8 cellular contexts compared by ENCODE assay signal in genomic region chr1:220748091-220748934, GRCh38. TPM values are rescaled to one million over a fixed set of nuclear protein-coding genes. Genes with fewer than 3 reads are reported as not detected.
DNase-seq lines count a peak whose midpoint lies in the region; ATAC-seq and TF ChIP-seq lines count a peak whose summit lies in the region.

TSS of gene MTARC2 (plus strand) at chr1:220748322. CDS start at chr1:220748532, 210 bp downstream.

- POLR2A ChIA-PET in RWPE1 (lab: Yijun Ruan, JAX; ENCODE audit: low non-redundant PET): interaction anchor here (0.7 kb wide), 1 partner anchor 461 kb away, joined by 3 read pairs; no protein-coding TSS in a partner anchor

- H3K9me3 ChIP-seq in ectodermal cell (ENCODE audit: control insufficient read depth, low read length): no peaks in the 10 kb centered on the region
- H3K9me3 ChIP-seq in liver (ENCODE audit: control insufficient read depth in 4 of 4, low read length in 3 of 4): no peaks in the 10 kb centered on the region

- TF ChIP-seq RAD21 in liver (IDR thresholded peaks at IDR 0.05): peak; percentile 40 to 70

- H3K4me3 Mint-ChIP-seq in stimulated activated naive CD8-positive, alpha-beta T cell treated with anti-CD3 and anti-CD28 coated beads, Interleukin-15, Interleukin-2, amounts not matched to agents 100 ng/mL and 50 ng/mL, for 24 hours: peak within 1 kb of the TSS; percentile 64

- H3K27ac ChIP-seq in HL-60 (replicated peaks) (peak within 1 kb of the TSS; percentile 72), RWPE1 (peak within 1 kb of the TSS; percentile 34), ectodermal cell (ENCODE audit: insufficient read depth, low read depth, low read length, poor library complexity, severe bottlenecking) (no peak within 1 kb of the TSS), liver (ENCODE audit: low read depth in 1 of 2, low read length in 2 of 2) (peak within 1 kb of the TSS; percentile 90 to 91)

- peak; percentile 94 for ATAC-seq in GM21360 (IDR thresholded peaks at IDR 0.05; ENCODE audit: unreplicated experiment)

- H3K36me3 ChIP-seq in ectodermal cell (ENCODE audit: control insufficient read depth, insufficient read depth, low read length) (no peaks in the 10 kb centered on the region), liver (ENCODE audit: control insufficient read depth in 4 of 4, insufficient read depth in 3 of 4, low read depth in 1 of 4, low read length in 3 of 4) (no peaks in the 10 kb centered on the region)

- H3K9me3 Mint-ChIP-seq in stimulated activated naive CD8-positive, alpha-beta T cell treated with anti-CD3 and anti-CD28 coated beads, Interleukin-15, Interleukin-2, amounts not matched to agents 100 ng/mL and 50 ng/mL, for 24 hours: no peaks in the 10 kb centered on the region

- 1% methylated on average over 76 of the region's 76 CpGs for WGBS in ectodermal cell, 2 experiments
- WGBS in liver: 1% methylated on average over 76 of the region's 76 CpGs

- H3K4me1 Mint-ChIP-seq in stimulated activated naive CD8-positive, alpha-beta T cell treated with anti-CD3 and anti-CD28 coated beads, Interleukin-15, Interleukin-2, amounts not matched to agents 100 ng/mL and 50 ng/mL, for 24 hours (ENCODE audit: low read depth): peaks cover 10% of the 10 kb centered on the region

- TF ChIP-seq CTCF in HL-60 (IDR thresholded peaks at IDR 0.05; ENCODE audit: insufficient read depth, low read length) (no peak), RWPE1 (conservative IDR thresholded peaks at IDR 0.05; ENCODE audit: low read depth) (no peak), liver (IDR thresholded peaks at IDR 0.05; ENCODE audit: low read depth, low read length, missing input control) (no peak)

- H3K4me3 ChIP-seq in HL-60 (replicated peaks; ENCODE audit: insufficient read depth, low read length) (peak within 1 kb of the TSS; percentile 29), ectodermal cell (ENCODE audit: insufficient read depth, low read depth, low read length) (peak within 1 kb of the TSS; percentile 48), liver (ENCODE audit: low read depth in 1 of 3, low read length in 3 of 3) (peak within 1 kb of the TSS; percentile 63 to 85 (median 82))

- CTCF ChIA-PET in RWPE1 (lab: Yijun Ruan, JAX): interaction anchor here (0.6 to 4.8 kb wide), 4 partner anchors 15 to 467 kb away, joined by 3 to 26 read pairs (median 8); no protein-coding TSS in a partner anchor

- H3K27me3 ChIP-seq in HL-60 (ENCODE audit: insufficient read depth, poor library complexity, severe bottlenecking) (no peaks in the 10 kb centered on the region), ectodermal cell (ENCODE audit: control insufficient read depth, insufficient read depth, low read length, poor library complexity, severe bottlenecking) (peaks cover 47% of the 10 kb centered on the region), liver (ENCODE audit: control insufficient read depth in 4 of 4, insufficient read depth in 4 of 4, low read length in 3 of 4) (no peaks in the 10 kb centered on the region)

- H3K9ac ChIP-seq in liver (ENCODE audit: low read depth in 1 of 2, low read length in 2 of 2): peak within 1 kb of the TSS; percentile 76 to 89

- peak; percentile 68 for DNase-seq in ELF-1 (ENCODE audit: low read depth, low spot score)
- peak in 1 of 2 experiments; percentile 88 for DNase-seq in HL-60 (ENCODE audit: low read depth in 1 of 2, low spot score in 1 of 2)
- DNase-seq in RWPE1 (ENCODE audit: low spot score): peak; percentile 54
- no peak for DNase-seq in activated effector memory CD4-positive, alpha-beta T cell treated with anti-CD3 and anti-CD28 coated beads, Interleukin-2, amount 50 U/mL, for 16 hours

- H3K4me1 ChIP-seq in ectodermal cell (ENCODE audit: control insufficient read depth, insufficient read depth, low read length): no peaks in the 10 kb centered on the region
- H3K4me1 ChIP-seq in liver (ENCODE audit: control insufficient read depth in 4 of 4, insufficient read depth in 4 of 4, low read length in 3 of 4): peaks cover 6 to 46% (median 35%) of the 10 kb centered on the region in 4 donors

- no peaks in the 10 kb centered on the region for H3K36me3 Mint-ChIP-seq in stimulated activated naive CD8-positive, alpha-beta T cell treated with anti-CD3 and anti-CD28 coated beads, Interleukin-15, Interleukin-2, amounts not matched to agents 100 ng/mL and 50 ng/mL, for 24 hours (ENCODE audit: low read depth)

- peaks cover 58% of the 10 kb centered on the region for H3K27me3 Mint-ChIP-seq in stimulated activated naive CD8-positive, alpha-beta T cell treated with anti-CD3 and anti-CD28 coated beads, Interleukin-15, Interleukin-2, amounts not matched to agents 100 ng/mL and 50 ng/mL, for 24 hours

- no peak within 1 kb of the TSS for H3K27ac Mint-ChIP-seq in stimulated activated naive CD8-positive, alpha-beta T cell treated with anti-CD3 and anti-CD28 coated beads, Interleukin-15, Interleukin-2, amounts not matched to agents 100 ng/mL and 50 ng/mL, for 24 hours

TF ChIP-seq in liver, 16 proteins besides CTCF, POLR2A, EP300 and RAD21:
- peak; percentile 88 to 91 for TF ChIP-seq RXRA (IDR thresholded peaks at IDR 0.05)
- peak; percentile 93 for TF ChIP-seq SP1 (IDR thresholded peaks at IDR 0.05)
- peak; percentile 67 for TF ChIP-seq FOXA2 (IDR thresholded peaks at IDR 0.05)
- TF ChIP-seq, protein P1, sequence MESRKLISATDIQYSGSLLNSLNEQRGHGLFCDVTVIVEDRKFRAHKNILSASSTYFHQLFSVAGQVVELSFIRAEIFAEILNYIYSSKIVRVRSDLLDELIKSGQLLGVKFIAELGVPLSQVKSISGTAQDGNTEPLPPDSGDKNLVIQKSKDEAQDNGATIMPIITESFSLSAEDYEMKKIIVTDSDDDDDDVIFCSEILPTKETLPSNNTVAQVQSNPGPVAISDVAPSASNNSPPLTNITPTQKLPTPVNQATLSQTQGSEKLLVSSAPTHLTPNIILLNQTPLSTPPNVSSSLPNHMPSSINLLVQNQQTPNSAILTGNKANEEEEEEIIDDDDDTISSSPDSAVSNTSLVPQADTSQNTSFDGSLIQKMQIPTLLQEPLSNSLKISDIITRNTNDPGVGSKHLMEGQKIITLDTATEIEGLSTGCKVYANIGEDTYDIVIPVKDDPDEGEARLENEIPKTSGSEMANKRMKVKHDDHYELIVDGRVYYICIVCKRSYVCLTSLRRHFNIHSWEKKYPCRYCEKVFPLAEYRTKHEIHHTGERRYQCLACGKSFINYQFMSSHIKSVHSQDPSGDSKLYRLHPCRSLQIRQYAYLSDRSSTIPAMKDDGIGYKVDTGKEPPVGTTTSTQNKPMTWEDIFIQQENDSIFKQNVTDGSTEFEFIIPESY (IDR thresholded peaks at IDR 0.05): peak; percentile 74
- TF ChIP-seq EGR1 (IDR thresholded peaks at IDR 0.05; ENCODE audit: low read depth in 2 of 2): peak; percentile 60 to 70
- TF ChIP-seq, protein P2, sequence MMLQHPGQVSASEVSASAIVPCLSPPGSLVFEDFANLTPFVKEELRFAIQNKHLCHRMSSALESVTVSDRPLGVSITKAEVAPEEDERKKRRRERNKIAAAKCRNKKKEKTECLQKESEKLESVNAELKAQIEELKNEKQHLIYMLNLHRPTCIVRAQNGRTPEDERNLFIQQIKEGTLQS (IDR thresholded peaks at IDR 0.05): peak; percentile 17
- peak; percentile 37 to 61 for TF ChIP-seq JUND (IDR thresholded peaks at IDR 0.05)
- TF ChIP-seq YY1 (IDR thresholded peaks at IDR 0.05): peak; percentile 95
- peak; percentile 79 for TF ChIP-seq NR2F2 (IDR thresholded peaks at IDR 0.05)
- TF ChIP-seq REST (IDR thresholded peaks at IDR 0.05): peak; percentile 91
- TF ChIP-seq HNF4G (IDR thresholded peaks at IDR 0.05): peak; percentile 43
- TF ChIP-seq HNF4A (conservative IDR thresholded peaks at IDR 0.05): peak; percentile 86 to 89
- TF ChIP-seq MAX (IDR thresholded peaks at IDR 0.05): peak; percentile 93
- peak; percentile 61 for TF ChIP-seq FOXA1 (IDR thresholded peaks at IDR 0.05)
- TF ChIP-seq GABPA (IDR thresholded peaks at IDR 0.05 in 1 of 2, conservative IDR thresholded peaks at IDR 0.05 in 1 of 2): peak in 1 of 2 donors; percentile 25
- peak; percentile 90 for TF ChIP-seq TAF1 (conservative IDR thresholded peaks at IDR 0.05)

RNA-seq across cellular contexts. Expression of gene MTARC2, which starts in this region (rescaled TPM):
- not detected for polyA plus RNA-seq in ectodermal cell (2013, experiment 1 of 4)
- not detected for polyA plus RNA-seq in ectodermal cell (2013, experiment 2 of 4)
- 0.11 TPM for polyA plus RNA-seq in ectodermal cell (2013, experiment 3 of 4)
- polyA plus RNA-seq in ectodermal cell (2013, experiment 4 of 4): 0.28 TPM
- total RNA-seq in liver: 10 to 100 TPM; 24.9 to 96.1 TPM
- polyA plus RNA-seq in liver: 10 to 100 TPM; 65.4 to 77.5 TPM

Comparison
In these comparisons a context has a peak if more than half of its experiments do, and no peak if none do; other contexts are left out.
1. H3K4me3 ChIP-seq: peak in every context shown above with its lines; median percentile 82 in liver; 48 in ectodermal cell; 29 in HL-60.